ENCODE assay signal across 2 cellular contexts in the genomic region with DNA sequence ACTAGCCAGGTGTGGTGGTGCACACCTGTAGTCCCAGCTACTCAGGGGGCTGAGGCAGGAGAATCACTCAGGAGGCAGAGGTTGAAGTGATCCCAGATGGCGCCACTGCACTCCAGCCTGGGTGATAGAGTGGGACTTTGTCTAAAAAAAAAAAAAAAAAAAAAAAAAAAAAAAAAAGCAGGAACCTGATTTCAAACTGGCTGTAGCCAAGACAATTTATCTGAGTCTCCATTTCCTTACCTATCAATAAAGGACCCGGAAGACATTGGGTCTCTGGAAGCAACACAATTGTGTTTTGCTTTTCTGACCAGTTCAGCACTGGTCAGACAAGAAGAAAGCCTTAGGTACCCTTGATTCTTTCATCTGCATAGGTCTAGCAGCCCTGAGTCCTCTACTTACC.
TF ChIP-seq lines count a peak whose summit lies in the region.

No MANE protein-coding gene starts in this region.

TF ChIP-seq in GM23338, 12 proteins besides CTCF, POLR2A, EP300 and RAD21:
- TF ChIP-seq, protein P1, sequence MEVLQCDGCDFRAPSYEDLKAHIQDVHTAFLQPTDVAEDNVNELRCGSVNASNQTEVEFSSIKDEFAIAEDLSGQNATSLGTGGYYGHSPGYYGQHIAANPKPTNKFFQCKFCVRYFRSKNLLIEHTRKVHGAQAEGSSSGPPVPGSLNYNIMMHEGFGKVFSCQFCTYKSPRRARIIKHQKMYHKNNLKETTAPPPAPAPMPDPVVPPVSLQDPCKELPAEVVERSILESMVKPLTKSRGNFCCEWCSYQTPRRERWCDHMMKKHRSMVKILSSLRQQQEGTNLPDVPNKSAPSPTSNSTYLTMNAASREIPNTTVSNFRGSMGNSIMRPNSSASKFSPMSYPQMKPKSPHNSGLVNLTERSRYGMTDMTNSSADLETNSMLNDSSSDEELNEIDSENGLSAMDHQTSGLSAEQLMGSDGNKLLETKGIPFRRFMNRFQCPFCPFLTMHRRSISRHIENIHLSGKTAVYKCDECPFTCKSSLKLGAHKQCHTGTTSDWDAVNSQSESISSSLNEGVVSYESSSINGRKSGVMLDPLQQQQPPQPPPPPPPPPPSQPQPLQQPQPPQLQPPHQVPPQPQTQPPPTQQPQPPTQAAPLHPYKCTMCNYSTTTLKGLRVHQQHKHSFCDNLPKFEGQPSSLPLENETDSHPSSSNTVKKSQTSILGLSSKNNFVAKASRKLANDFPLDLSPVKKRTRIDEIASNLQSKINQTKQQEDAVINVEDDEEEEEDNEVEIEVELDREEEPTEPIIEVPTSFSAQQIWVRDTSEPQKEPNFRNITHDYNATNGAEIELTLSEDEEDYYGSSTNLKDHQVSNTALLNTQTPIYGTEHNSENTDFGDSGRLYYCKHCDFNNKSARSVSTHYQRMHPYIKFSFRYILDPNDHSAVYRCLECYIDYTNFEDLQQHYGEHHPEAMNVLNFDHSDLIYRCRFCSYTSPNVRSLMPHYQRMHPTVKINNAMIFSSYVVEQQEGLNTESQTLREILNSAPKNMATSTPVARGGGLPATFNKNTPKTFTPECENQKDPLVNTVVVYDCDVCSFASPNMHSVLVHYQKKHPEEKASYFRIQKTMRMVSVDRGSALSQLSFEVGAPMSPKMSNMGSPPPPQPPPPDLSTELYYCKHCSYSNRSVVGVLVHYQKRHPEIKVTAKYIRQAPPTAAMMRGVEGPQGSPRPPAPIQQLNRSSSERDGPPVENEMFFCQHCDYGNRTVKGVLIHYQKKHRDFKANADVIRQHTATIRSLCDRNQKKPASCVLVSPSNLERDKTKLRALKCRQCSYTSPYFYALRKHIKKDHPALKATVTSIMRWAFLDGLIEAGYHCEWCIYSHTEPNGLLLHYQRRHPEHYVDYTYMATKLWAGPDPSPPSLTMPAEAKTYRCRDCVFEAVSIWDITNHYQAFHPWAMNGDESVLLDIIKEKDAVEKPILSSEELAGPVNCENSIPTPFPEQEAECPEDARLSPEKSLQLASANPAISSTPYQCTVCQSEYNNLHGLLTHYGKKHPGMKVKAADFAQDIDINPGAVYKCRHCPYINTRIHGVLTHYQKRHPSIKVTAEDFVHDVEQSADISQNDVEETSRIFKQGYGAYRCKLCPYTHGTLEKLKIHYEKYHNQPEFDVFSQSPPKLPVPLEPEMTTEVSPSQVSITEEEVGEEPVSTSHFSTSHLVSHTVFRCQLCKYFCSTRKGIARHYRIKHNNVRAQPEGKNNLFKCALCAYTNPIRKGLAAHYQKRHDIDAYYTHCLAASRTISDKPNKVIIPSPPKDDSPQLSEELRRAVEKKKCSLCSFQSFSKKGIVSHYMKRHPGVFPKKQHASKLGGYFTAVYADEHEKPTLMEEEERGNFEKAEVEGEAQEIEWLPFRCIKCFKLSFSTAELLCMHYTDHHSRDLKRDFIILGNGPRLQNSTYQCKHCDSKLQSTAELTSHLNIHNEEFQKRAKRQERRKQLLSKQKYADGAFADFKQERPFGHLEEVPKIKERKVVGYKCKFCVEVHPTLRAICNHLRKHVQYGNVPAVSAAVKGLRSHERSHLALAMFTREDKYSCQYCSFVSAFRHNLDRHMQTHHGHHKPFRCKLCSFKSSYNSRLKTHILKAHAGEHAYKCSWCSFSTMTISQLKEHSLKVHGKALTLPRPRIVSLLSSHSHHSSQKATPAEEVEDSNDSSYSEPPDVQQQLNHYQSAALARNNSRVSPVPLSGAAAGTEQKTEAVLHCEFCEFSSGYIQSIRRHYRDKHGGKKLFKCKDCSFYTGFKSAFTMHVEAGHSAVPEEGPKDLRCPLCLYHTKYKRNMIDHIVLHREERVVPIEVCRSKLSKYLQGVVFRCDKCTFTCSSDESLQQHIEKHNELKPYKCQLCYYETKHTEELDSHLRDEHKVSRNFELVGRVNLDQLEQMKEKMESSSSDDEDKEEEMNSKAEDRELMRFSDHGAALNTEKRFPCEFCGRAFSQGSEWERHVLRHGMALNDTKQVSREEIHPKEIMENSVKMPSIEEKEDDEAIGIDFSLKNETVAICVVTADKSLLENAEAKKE (CRISPR knock-in tag; IDR thresholded peaks at IDR 0.05) = no peak
- TF ChIP-seq EZH2 (IDR thresholded peaks at IDR 0.05; ENCODE audit: low read depth, unreplicated experiment) = no peak
- TF ChIP-seq JUNB (IDR thresholded peaks at IDR 0.05; ENCODE audit: unreplicated experiment) = no peak

TF ChIP-seq in WTC11, 78 proteins besides CTCF, POLR2A, EP300 and RAD21 (continued from another document):
- TF ChIP-seq, protein P2, sequence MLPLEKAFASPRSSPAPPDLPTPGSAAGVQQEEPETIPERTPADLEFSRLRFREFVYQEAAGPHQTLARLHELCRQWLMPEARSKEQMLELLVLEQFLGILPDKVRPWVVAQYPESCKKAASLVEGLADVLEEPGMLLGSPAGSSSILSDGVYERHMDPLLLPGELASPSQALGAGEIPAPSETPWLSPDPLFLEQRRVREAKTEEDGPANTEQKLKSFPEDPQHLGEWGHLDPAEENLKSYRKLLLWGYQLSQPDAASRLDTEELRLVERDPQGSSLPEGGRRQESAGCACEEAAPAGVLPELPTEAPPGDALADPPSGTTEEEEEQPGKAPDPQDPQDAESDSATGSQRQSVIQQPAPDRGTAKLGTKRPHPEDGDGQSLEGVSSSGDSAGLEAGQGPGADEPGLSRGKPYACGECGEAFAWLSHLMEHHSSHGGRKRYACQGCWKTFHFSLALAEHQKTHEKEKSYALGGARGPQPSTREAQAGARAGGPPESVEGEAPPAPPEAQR (CRISPR knock-in tag; IDR thresholded peaks at IDR 0.05) = no peak
- TF ChIP-seq, protein P3, sequence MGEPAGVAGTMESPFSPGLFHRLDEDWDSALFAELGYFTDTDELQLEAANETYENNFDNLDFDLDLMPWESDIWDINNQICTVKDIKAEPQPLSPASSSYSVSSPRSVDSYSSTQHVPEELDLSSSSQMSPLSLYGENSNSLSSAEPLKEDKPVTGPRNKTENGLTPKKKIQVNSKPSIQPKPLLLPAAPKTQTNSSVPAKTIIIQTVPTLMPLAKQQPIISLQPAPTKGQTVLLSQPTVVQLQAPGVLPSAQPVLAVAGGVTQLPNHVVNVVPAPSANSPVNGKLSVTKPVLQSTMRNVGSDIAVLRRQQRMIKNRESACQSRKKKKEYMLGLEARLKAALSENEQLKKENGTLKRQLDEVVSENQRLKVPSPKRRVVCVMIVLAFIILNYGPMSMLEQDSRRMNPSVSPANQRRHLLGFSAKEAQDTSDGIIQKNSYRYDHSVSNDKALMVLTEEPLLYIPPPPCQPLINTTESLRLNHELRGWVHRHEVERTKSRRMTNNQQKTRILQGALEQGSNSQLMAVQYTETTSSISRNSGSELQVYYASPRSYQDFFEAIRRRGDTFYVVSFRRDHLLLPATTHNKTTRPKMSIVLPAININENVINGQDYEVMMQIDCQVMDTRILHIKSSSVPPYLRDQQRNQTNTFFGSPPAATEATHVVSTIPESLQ (CRISPR knock-in tag; IDR thresholded peaks at IDR 0.05) = no peak
- TF ChIP-seq EMX1 (CRISPR knock-in tag; IDR thresholded peaks at IDR 0.05) (no peak), TEAD1 (CRISPR knock-in tag; IDR thresholded peaks at IDR 0.05) (no peak), FOXK1 (CRISPR knock-in tag; IDR thresholded peaks at IDR 0.05) (no peak), ZNF396 (CRISPR knock-in tag; IDR thresholded peaks at IDR 0.05; ENCODE audit: borderline replicate concordance) (no peak), ZNF671 (CRISPR knock-in tag; IDR thresholded peaks at IDR 0.05) (no peak)
- TF ChIP-seq, protein P4, sequence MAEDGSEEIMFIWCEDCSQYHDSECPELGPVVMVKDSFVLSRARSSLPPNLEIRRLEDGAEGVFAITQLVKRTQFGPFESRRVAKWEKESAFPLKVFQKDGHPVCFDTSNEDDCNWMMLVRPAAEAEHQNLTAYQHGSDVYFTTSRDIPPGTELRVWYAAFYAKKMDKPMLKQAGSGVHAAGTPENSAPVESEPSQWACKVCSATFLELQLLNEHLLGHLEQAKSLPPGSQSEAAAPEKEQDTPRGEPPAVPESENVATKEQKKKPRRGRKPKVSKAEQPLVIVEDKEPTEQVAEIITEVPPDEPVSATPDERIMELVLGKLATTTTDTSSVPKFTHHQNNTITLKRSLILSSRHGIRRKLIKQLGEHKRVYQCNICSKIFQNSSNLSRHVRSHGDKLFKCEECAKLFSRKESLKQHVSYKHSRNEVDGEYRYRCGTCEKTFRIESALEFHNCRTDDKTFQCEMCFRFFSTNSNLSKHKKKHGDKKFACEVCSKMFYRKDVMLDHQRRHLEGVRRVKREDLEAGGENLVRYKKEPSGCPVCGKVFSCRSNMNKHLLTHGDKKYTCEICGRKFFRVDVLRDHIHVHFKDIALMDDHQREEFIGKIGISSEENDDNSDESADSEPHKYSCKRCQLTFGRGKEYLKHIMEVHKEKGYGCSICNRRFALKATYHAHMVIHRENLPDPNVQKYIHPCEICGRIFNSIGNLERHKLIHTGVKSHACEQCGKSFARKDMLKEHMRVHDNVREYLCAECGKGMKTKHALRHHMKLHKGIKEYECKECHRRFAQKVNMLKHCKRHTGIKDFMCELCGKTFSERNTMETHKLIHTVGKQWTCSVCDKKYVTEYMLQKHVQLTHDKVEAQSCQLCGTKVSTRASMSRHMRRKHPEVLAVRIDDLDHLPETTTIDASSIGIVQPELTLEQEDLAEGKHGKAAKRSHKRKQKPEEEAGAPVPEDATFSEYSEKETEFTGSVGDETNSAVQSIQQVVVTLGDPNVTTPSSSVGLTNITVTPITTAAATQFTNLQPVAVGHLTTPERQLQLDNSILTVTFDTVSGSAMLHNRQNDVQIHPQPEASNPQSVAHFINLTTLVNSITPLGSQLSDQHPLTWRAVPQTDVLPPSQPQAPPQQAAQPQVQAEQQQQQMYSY (CRISPR knock-in tag; IDR thresholded peaks at IDR 0.05) = no peak
- TF ChIP-seq, protein P5, sequence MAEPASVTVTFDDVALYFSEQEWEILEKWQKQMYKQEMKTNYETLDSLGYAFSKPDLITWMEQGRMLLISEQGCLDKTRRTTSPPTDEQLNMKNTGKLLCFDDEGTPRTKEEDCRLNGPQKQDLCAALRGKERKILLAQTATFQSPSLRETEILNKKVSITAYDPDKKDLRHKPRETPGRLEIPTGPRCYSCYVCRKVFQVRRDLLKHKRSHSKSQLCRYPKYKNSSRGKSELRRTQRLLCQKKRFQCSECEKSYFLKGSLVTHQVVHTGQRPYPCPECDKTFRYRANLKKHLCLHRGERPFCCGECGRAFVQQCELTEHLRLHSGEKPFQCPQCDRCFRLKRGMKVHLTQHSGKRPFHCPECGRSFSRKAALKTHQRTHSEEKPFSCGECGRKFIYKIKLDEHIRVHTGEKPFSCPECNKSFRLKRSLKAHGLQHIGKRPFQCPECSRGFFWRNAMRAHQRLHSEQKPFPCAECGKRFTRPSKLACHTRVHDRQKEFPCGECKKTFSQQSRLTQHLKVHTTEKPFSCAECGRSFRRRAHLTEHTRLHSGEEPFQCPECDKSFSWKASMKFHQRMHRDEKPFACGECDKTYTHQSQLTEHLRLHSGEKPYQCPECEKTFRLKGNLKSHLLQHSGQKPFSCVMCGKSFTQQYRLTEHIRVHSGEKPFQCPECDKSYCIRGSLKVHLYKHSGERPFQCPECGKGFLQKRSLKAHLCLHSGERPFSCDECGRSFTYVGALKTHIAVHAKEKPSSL (CRISPR knock-in tag; conservative IDR thresholded peaks at IDR 0.05) = no peak
- TF ChIP-seq, protein P6, sequence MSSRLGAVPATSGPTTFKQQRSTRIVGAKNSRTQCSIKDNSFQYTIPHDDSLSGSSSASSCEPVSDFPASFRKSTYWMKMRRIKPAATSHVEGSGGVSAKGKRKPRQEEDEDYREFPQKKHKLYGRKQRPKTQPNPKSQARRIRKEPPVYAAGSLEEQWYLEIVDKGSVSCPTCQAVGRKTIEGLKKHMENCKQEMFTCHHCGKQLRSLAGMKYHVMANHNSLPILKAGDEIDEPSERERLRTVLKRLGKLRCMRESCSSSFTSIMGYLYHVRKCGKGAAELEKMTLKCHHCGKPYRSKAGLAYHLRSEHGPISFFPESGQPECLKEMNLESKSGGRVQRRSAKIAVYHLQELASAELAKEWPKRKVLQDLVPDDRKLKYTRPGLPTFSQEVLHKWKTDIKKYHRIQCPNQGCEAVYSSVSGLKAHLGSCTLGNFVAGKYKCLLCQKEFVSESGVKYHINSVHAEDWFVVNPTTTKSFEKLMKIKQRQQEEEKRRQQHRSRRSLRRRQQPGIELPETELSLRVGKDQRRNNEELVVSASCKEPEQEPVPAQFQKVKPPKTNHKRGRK (CRISPR knock-in tag; IDR thresholded peaks at IDR 0.05; ENCODE audit: borderline replicate concordance) = no peak
- TF ChIP-seq, protein P7, sequence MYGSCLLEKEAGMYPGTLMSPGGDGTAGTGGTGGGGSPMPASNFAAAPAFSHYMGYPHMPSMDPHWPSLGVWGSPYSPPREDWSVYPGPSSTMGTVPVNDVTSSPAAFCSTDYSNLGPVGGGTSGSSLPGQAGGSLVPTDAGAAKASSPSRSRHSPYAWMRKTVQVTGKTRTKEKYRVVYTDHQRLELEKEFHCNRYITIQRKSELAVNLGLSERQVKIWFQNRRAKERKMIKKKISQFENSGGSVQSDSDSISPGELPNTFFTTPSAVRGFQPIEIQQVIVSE (CRISPR knock-in tag; IDR thresholded peaks at IDR 0.05; ENCODE audit: borderline replicate concordance) = no peak
TF ChIP-seq in WTC11: peak in this region for 0.
